In the genomic region with DNA sequence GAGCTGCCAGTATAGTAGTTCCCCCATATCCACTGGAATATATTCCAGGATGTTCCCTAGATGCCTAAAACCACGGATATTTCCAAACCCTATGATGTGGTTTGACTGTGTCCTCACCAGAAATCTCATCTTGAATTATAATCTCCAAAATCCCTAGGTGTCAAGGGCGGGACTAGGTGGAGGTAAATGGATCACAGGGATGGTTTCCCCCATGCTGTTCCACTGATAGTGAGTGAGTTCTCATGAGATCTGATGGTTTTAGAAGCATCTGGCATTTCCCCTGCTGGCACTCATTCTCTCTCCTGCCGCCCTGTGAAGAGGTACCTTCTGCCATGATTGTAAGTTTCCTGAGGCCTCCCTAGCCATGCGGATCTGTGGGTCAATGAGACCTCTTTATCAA, we compare ENCODE assay signal across 3 cellular contexts.
"Had no signal": no experiment of that assay in that cellular context is flagged by ENCODE, and none has a peak within 500 bp of the region (broad histone marks: within the 10 kb centered on the region; RNA-seq: fewer than 3 reads in every experiment).

No MANE protein-coding gene starts in this region.

- H3K4me3 ChIP-seq: GM12878 had no signal

- DNase-seq: GDM1, GF-D8 had no signal
